Comparison of ENCODE assay signal across 18 cellular contexts in the genomic region with DNA sequence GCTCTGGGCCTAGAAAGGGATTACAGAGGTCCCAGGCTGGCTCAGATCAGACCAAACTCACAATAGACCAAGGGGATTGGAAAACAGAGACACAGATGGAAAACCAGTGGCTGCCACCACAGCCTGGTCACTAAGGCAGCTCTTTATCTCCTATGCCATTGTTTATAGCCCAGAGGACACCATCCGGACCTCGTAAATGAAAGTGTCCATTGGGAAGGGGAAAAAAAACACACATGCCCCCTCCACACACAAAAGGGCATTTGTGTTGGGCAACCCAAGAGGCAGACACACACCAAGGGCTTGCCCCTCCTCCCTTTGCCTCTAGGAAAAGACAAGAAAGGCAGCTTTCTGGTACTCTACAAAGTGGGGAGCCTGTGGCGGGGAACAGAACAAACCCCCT.
DNase-seq lines count a peak whose midpoint lies in the region; ATAC-seq and TF ChIP-seq lines count a peak whose summit lies in the region.
"Had no signal": no experiment of that assay in that cellular context is flagged by ENCODE, and none has a peak within 500 bp of the region (broad histone marks: within the 10 kb centered on the region; RNA-seq: fewer than 3 reads in every experiment).

No MANE protein-coding gene starts in this region.

- DNase-seq in GM23338 (ENCODE audit: low spot score) (no peak), inferior parietal cortex (ENCODE audit: extremely low spot score) (peak; percentile 80), sciatic nerve (ENCODE audit: low spot score) (no peak), germinal center (ENCODE audit: low spot score) (no peak), kidney glomerular epithelial cell (lab: John Stamatoyannopoulos, UW) (no peak), NCI-H1048 (lab: John Stamatoyannopoulos, UW) (no peak)
- no peak for DNase-seq in activated CD8-positive, alpha-beta T cell treated with anti-CD3 and anti-CD28 coated beads for 36 hours
- no peak for DNase-seq in naive thymus-derived CD8-positive, alpha-beta T cell
- DNase-seq: brain microvascular endothelial cell; CD4-positive, CD25-positive, alpha-beta regulatory T cell; foreskin keratinocyte; immature natural killer cell; NCI-H2029 treated with DMSO at 0.1 percent for 48 hours; NCI-H69; stimulated activated CD4-positive, alpha-beta T cell treated with anti-CD3 and anti-CD28 coated beads, Interleukin-1b, Interleukin-23, amount 100 ng/mL, for 48 hours; T1000; upper lobe of right lung had no signal

- no peak overlapping the region for H3K27ac ChIP-seq in GM23338 (ENCODE audit: low read depth)
- H3K27ac ChIP-seq: brain microvascular endothelial cell, foreskin keratinocyte, RWPE1, upper lobe of right lung had no signal

- 0 out of 2 replicates have a peak overlapping the region, but pooled peaks have one; percentile 16 for H3K27ac Mint-ChIP-seq in GM23338
- no peak overlapping the region for H3K27ac Mint-ChIP-seq in activated CD8-positive, alpha-beta T cell treated with anti-CD3 and anti-CD28 coated beads for 36 hours
- H3K27ac Mint-ChIP-seq in naive thymus-derived CD8-positive, alpha-beta T cell = no peak overlapping the region
- H3K27ac Mint-ChIP-seq: CD4-positive, CD25-positive, alpha-beta regulatory T cell; immature natural killer cell had no signal

- CTCF ChIA-PET in activated CD8-positive, alpha-beta T cell treated with anti-CD3 and anti-CD28 coated beads for 36 hours (lab: Charles Lee) = interaction anchor here (0.9 kb wide), 1 partner anchor 89 kb away, joined by 3 read pairs; no protein-coding TSS in a partner anchor

- no peak for TF ChIP-seq CTCF in GM23338 (conservative IDR thresholded peaks at IDR 0.05; ENCODE audit: low read depth in 2 of 2)
- no peak for TF ChIP-seq CTCF in activated CD8-positive, alpha-beta T cell treated with anti-CD3 and anti-CD28 coated beads for 36 hours (IDR thresholded peaks at IDR 0.05)

- no peak overlapping the region for H3K4me2 ChIP-seq in GM23338

- H3K4me3 Mint-ChIP-seq in GM23338 = no peak overlapping the region
- no peak overlapping the region for H3K4me3 Mint-ChIP-seq in activated CD8-positive, alpha-beta T cell treated with anti-CD3 and anti-CD28 coated beads for 36 hours
- H3K4me3 Mint-ChIP-seq in naive thymus-derived CD8-positive, alpha-beta T cell = no peak overlapping the region
- H3K4me3 Mint-ChIP-seq: CD4-positive, CD25-positive, alpha-beta regulatory T cell; immature natural killer cell had no signal

- H3K4me1 ChIP-seq in GM23338 (ENCODE audit: insufficient read depth) = no peaks in the 10 kb centered on the region
- H3K4me1 ChIP-seq: foreskin keratinocyte had no signal

- no peaks in the 10 kb centered on the region for H3K79me2 ChIP-seq in GM23338 (replicated peaks; ENCODE audit: insufficient read depth)

- no peaks in the 10 kb centered on the region for H3K27me3 ChIP-seq in GM23338 (ENCODE audit: insufficient read depth)
- H3K27me3 ChIP-seq: brain microvascular endothelial cell, upper lobe of right lung had no signal

- POLR2A ChIA-PET in activated CD8-positive, alpha-beta T cell treated with anti-CD3 and anti-CD28 coated beads for 36 hours (lab: Charles Lee) = interaction anchor here (0.9 kb wide), 1 partner anchor 17 kb away, joined by 4 read pairs; no protein-coding TSS in a partner anchor
- POLR2A ChIA-PET in naive thymus-derived CD8-positive, alpha-beta T cell (lab: Charles Lee) = no interaction called here

- intact Hi-C loops in activated CD8-positive, alpha-beta T cell treated with anti-CD3 and anti-CD28 coated beads for 36 hours (cut with micrococcal nuclease) = no loop called here
- intact Hi-C loops in sciatic nerve (cut with DNase I) = no loop called here

- H3K36me3 ChIP-seq in GM23338 (ENCODE audit: insufficient read depth) = no peaks in the 10 kb centered on the region
- H3K36me3 ChIP-seq: brain microvascular endothelial cell, upper lobe of right lung had no signal

- H3K27me3 Mint-ChIP-seq in GM23338 (ENCODE audit: insufficient read depth, low read depth, poor library complexity) = no peaks in the 10 kb centered on the region
- peaks cover 4% of the 10 kb centered on the region for H3K27me3 Mint-ChIP-seq in activated CD8-positive, alpha-beta T cell treated with anti-CD3 and anti-CD28 coated beads for 36 hours
- H3K27me3 Mint-ChIP-seq in naive thymus-derived CD8-positive, alpha-beta T cell = peaks cover 0 to 7% (median 0%) of the 10 kb centered on the region in 5 donors

- H3K4me1 Mint-ChIP-seq in GM23338 = peaks cover 3% of the 10 kb centered on the region; the same call in 2 of the 3 replicates
- H3K4me1 Mint-ChIP-seq in activated CD8-positive, alpha-beta T cell treated with anti-CD3 and anti-CD28 coated beads for 36 hours (ENCODE audit: low read depth) = peaks cover 14% of the 10 kb centered on the region
- H3K4me1 Mint-ChIP-seq in naive thymus-derived CD8-positive, alpha-beta T cell = peaks cover 0 to 8% (median 2%) of the 10 kb centered on the region in 4 donors
- H3K4me1 Mint-ChIP-seq: immature natural killer cell had no signal

- H3K9me3 Mint-ChIP-seq in GM23338 = peaks cover 4% of the 10 kb centered on the region; the same call in 1 of the 3 replicates
- no peaks in the 10 kb centered on the region for H3K9me3 Mint-ChIP-seq in activated CD8-positive, alpha-beta T cell treated with anti-CD3 and anti-CD28 coated beads for 36 hours
- no peaks in the 10 kb centered on the region for H3K9me3 Mint-ChIP-seq in naive thymus-derived CD8-positive, alpha-beta T cell
- H3K9me3 Mint-ChIP-seq: immature natural killer cell had no signal

- H2AFZ ChIP-seq in GM23338 = no peak overlapping the region

- H3F3A ChIP-seq in GM23338 (replicated peaks; ENCODE audit: low read depth) = no peaks in the 10 kb centered on the region

- H4K20me1 ChIP-seq in GM23338 (replicated peaks; ENCODE audit: insufficient read depth) = peaks cover 3% of the 10 kb centered on the region; the same call in 1 of the 2 replicates

- peaks cover 5% of the 10 kb centered on the region; the same call in 2 of the 3 replicates for H3K36me3 Mint-ChIP-seq in GM23338 (ENCODE audit: low read depth)
- no peaks in the 10 kb centered on the region for H3K36me3 Mint-ChIP-seq in activated CD8-positive, alpha-beta T cell treated with anti-CD3 and anti-CD28 coated beads for 36 hours (ENCODE audit: low read depth)
- no peaks in the 10 kb centered on the region for H3K36me3 Mint-ChIP-seq in naive thymus-derived CD8-positive, alpha-beta T cell
- H3K36me3 Mint-ChIP-seq: CD4-positive, CD25-positive, alpha-beta regulatory T cell; immature natural killer cell had no signal

- ATAC-seq in GM23338 (no peak), sciatic nerve (peak; percentile 32)
- peak; percentile 37 for ATAC-seq in activated CD8-positive, alpha-beta T cell treated with anti-CD3 and anti-CD28 coated beads for 36 hours
- ATAC-seq in naive thymus-derived CD8-positive, alpha-beta T cell = no peak
- ATAC-seq: foreskin keratinocyte, upper lobe of right lung had no signal

- no peak overlapping the region for H3K4me3 ChIP-seq in GM23338
- H3K4me3 ChIP-seq: upper lobe of right lung had no signal

- H3K9me2 ChIP-seq in GM23338 (ENCODE audit: insufficient read depth) = peaks cover 2% of the 10 kb centered on the region; the same call in 1 of the 2 replicates

TF ChIP-seq in GM23338, 12 proteins besides CTCF, POLR2A, EP300 and RAD21 (continues in another document):
- TF ChIP-seq EZH2phosphoT487 (IDR thresholded peaks at IDR 0.05; ENCODE audit: unreplicated experiment) = no peak
- TF ChIP-seq POLR2AphosphoS5 (IDR thresholded peaks at IDR 0.05; ENCODE audit: low read depth) = no peak
- TF ChIP-seq ZNF331 (CRISPR knock-in tag; IDR thresholded peaks at IDR 0.05; ENCODE audit: low read depth) = no peak
- no peak for TF ChIP-seq NANOG (IDR thresholded peaks at IDR 0.05; ENCODE audit: borderline replicate concordance)
- TF ChIP-seq, protein P1, sequence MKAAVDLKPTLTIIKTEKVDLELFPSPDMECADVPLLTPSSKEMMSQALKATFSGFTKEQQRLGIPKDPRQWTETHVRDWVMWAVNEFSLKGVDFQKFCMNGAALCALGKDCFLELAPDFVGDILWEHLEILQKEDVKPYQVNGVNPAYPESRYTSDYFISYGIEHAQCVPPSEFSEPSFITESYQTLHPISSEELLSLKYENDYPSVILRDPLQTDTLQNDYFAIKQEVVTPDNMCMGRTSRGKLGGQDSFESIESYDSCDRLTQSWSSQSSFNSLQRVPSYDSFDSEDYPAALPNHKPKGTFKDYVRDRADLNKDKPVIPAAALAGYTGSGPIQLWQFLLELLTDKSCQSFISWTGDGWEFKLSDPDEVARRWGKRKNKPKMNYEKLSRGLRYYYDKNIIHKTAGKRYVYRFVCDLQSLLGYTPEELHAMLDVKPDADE (IDR thresholded peaks at IDR 0.05) = no peak
- TF ChIP-seq, protein P2, sequence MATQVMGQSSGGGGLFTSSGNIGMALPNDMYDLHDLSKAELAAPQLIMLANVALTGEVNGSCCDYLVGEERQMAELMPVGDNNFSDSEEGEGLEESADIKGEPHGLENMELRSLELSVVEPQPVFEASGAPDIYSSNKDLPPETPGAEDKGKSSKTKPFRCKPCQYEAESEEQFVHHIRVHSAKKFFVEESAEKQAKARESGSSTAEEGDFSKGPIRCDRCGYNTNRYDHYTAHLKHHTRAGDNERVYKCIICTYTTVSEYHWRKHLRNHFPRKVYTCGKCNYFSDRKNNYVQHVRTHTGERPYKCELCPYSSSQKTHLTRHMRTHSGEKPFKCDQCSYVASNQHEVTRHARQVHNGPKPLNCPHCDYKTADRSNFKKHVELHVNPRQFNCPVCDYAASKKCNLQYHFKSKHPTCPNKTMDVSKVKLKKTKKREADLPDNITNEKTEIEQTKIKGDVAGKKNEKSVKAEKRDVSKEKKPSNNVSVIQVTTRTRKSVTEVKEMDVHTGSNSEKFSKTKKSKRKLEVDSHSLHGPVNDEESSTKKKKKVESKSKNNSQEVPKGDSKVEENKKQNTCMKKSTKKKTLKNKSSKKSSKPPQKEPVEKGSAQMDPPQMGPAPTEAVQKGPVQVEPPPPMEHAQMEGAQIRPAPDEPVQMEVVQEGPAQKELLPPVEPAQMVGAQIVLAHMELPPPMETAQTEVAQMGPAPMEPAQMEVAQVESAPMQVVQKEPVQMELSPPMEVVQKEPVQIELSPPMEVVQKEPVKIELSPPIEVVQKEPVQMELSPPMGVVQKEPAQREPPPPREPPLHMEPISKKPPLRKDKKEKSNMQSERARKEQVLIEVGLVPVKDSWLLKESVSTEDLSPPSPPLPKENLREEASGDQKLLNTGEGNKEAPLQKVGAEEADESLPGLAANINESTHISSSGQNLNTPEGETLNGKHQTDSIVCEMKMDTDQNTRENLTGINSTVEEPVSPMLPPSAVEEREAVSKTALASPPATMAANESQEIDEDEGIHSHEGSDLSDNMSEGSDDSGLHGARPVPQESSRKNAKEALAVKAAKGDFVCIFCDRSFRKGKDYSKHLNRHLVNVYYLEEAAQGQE (IDR thresholded peaks at IDR 0.05; ENCODE audit: unreplicated experiment) = no peak
- TF ChIP-seq CREB1 (CRISPR knock-in tag; IDR thresholded peaks at IDR 0.05; ENCODE audit: low read depth) = no peak
- TF ChIP-seq ZNF114 (CRISPR knock-in tag; IDR thresholded peaks at IDR 0.05) = no peak
- no peak for TF ChIP-seq JUNB (IDR thresholded peaks at IDR 0.05; ENCODE audit: unreplicated experiment)

Comparison
In these comparisons a context has a peak if more than half of its experiments do, and no peak if none do; other contexts are left out.
1. ATAC-seq: peak in activated CD8-positive, alpha-beta T cell treated with anti-CD3 and anti-CD28 coated beads for 36 hours (single experiment) and sciatic nerve (single experiment); none in GM23338 (single experiment) and naive thymus-derived CD8-positive, alpha-beta T cell (0 of 2).